ENCODE assay signal across 1 cellular context in genomic region chr14:34997762-34998161, GRCh38.
TF ChIP-seq lines count a peak whose summit lies in the region.

No MANE protein-coding gene starts in this region.

TF ChIP-seq in IMR-90, 13 proteins besides CTCF, POLR2A, EP300 and RAD21:
- TF ChIP-seq USF2 (IDR thresholded peaks at IDR 0.05; ENCODE audit: low read depth, low read length) = no peak
- TF ChIP-seq ELK1 (IDR thresholded peaks at IDR 0.05; ENCODE audit: borderline replicate concordance, low read depth, low read length) = no peak
- TF ChIP-seq MAZ (IDR thresholded peaks at IDR 0.05; ENCODE audit: borderline replicate concordance, low read depth, low read length) = no peak
- no peak for TF ChIP-seq FOS (IDR thresholded peaks at IDR 0.05; ENCODE audit: low read depth, low read length)
- no peak for TF ChIP-seq RFX5 (IDR thresholded peaks at IDR 0.05; ENCODE audit: low read depth, low read length)
- no peak for TF ChIP-seq NFE2L2 (IDR thresholded peaks at IDR 0.05; ENCODE audit: low read depth, low read length)
- TF ChIP-seq RCOR1 (IDR thresholded peaks at IDR 0.05; ENCODE audit: insufficient replicate concordance, low read length) = no peak
- TF ChIP-seq MAFK (IDR thresholded peaks at IDR 0.05; ENCODE audit: low read depth, low read length) = no peak
- no peak for TF ChIP-seq CHD1 (IDR thresholded peaks at IDR 0.05; ENCODE audit: low read depth, low read length)
- TF ChIP-seq BHLHE40 (IDR thresholded peaks at IDR 0.05; ENCODE audit: low read depth, low read length) = no peak
